In genomic region chr17:50469671-50470305, GRCh38 we compare ENCODE assay signal across 21 cellular contexts. TPM values are rescaled to one million over a fixed set of nuclear protein-coding genes. Genes with fewer than 3 reads are reported as not detected.
DNase-seq lines count a peak whose midpoint lies in the region; ATAC-seq and TF ChIP-seq lines count a peak whose summit lies in the region.
"Had no signal": no experiment of that assay in that cellular context is flagged by ENCODE, and none has a peak within 500 bp of the region (broad histone marks: within the 10 kb centered on the region; RNA-seq: fewer than 3 reads in every experiment).

No MANE protein-coding gene starts in this region.

- WGBS in mammary epithelial cell (ENCODE audit: low coverage, missing lambda C conversion rate): 37% methylated on average over 7 of the region's 19 CpGs

- H3K79me2 ChIP-seq in mammary epithelial cell (ENCODE audit: insufficient read depth, low read length): no peaks in the 10 kb centered on the region

- H3K27me3 ChIP-seq in mammary epithelial cell (ENCODE audit: insufficient read depth, low read length) (peaks cover 4% of the 10 kb centered on the region), skeletal muscle satellite cell (ENCODE audit: control insufficient read depth, insufficient read depth, low read length) (peaks cover 41% of the 10 kb centered on the region)
- H3K27me3 ChIP-seq: vagina had no signal

- CTCF ChIA-PET in mammary epithelial cell (lab: Charles Lee; ENCODE audit: low non-redundant PET): no interaction called here

- H4K20me1 ChIP-seq in mammary epithelial cell (ENCODE audit: insufficient read depth, low read length): no peaks in the 10 kb centered on the region

- dilution Hi-C loops in mammary epithelial cell (cut with HindIII; ENCODE audit: low sequenced_read_pairs): loop anchor here (5.0 kb wide), 3 partner anchors 48 to 123 kb away; partner anchors contain the start of gene LRRC59

- TF ChIP-seq CTCF in GM10266 (IDR thresholded peaks at IDR 0.05; ENCODE audit: control insufficient read depth, insufficient read depth, low read depth, missing control alignments): no peak
- no peak for TF ChIP-seq CTCF in mammary epithelial cell (conservative IDR thresholded peaks at IDR 0.05 in 1 of 2, IDR thresholded peaks at IDR 0.05 in 1 of 2; ENCODE audit: extremely low read depth in 1 of 2, insufficient read depth in 1 of 2, low read depth in 1 of 2, low read length in 2 of 2)
- TF ChIP-seq CTCF in mucosa of descending colon (IDR thresholded peaks at IDR 0.05): no peak

- H3K9ac ChIP-seq in mammary epithelial cell (ENCODE audit: insufficient read depth, low read length) (no peak overlapping the region), skeletal muscle satellite cell (ENCODE audit: low read depth, low read length) (no peak overlapping the region)

- intact Hi-C loops in mammary epithelial cell (cut with micrococcal nuclease): no loop called here
- intact Hi-C loops in mucosa of descending colon (cut with DNase I, micrococcal nuclease): no loop called here

- H2AFZ ChIP-seq in mammary epithelial cell (ENCODE audit: low read depth, low read length): no peak overlapping the region

- H3K27ac ChIP-seq in mammary epithelial cell (ENCODE audit: insufficient read depth, low read depth, low read length): no peak overlapping the region
- H3K27ac ChIP-seq: C4-2B had no signal

- H3K4me2 ChIP-seq in mammary epithelial cell (ENCODE audit: insufficient read depth, low read depth, low read length) (peak overlapping the region; percentile 61), skeletal muscle satellite cell (ENCODE audit: low read length) (peak overlapping the region; percentile 73)

- peaks cover 21% of the 10 kb centered on the region for H3K4me1 ChIP-seq in mammary epithelial cell (ENCODE audit: insufficient read depth, low read length)
- peaks cover 41% of the 10 kb centered on the region for H3K4me1 ChIP-seq in mucosa of descending colon (ENCODE audit: low read depth)
- peaks cover 11% of the 10 kb centered on the region for H3K4me1 ChIP-seq in skeletal muscle satellite cell (ENCODE audit: control insufficient read depth, insufficient read depth, low read length)

- in situ Hi-C loops in mammary epithelial cell (cut with MboI; ENCODE audit: low sequenced_read_pairs in 2 of 2): no loop called here

- peak; percentile 26 for DNase-seq in GM10266 (ENCODE audit: extremely low spot score)
- no peak for DNase-seq in mammary epithelial cell
- peak in 2 of 3 donors; percentile 19 to 55 for DNase-seq in mucosa of descending colon
- DNase-seq in mesenteric fat pad (ENCODE audit: low spot score): no peak
- no peak for DNase-seq in NK-92 treated with Interleukin-12 subunit alpha and Interleukin-12 subunit beta, amount 100 ng/mL, for 24 hours (lab: John Stamatoyannopoulos, UW)
- DNase-seq: ACHN; activated CD4-positive, alpha-beta T cell treated with anti-CD3 and anti-CD28 coated beads for 48 hours; activated CD8-positive, alpha-beta memory T cell treated with anti-CD3 and anti-CD28 coated beads, Interleukin-2, amount 10 ng/mL, durations not matched to agents 7 days and 5 days; NCI-H187; stimulated activated CD4-positive, alpha-beta T cell treated with anti-CD3 and anti-CD28 coated beads, Interleukin-12 subunit alpha, Interleukin-12 subunit beta, amount 100 ng/mL, for 4 hours; stimulated activated CD8-positive, alpha-beta memory T cell treated with anti-CD3 and anti-CD28 coated beads, Interleukin-4, amount 100 ng/mL, for 48 hours had no signal

- H3K36me3 ChIP-seq in mammary epithelial cell (ENCODE audit: insufficient read depth, low read length) (no peaks in the 10 kb centered on the region), mucosa of descending colon (ENCODE audit: low read depth) (no peaks in the 10 kb centered on the region), skeletal muscle satellite cell (ENCODE audit: insufficient read depth, low read length) (no peaks in the 10 kb centered on the region)

- no peaks in the 10 kb centered on the region for H3K9me3 ChIP-seq in mammary epithelial cell (replicated peaks; ENCODE audit: insufficient read depth, low read length)
- H3K9me3 ChIP-seq in mucosa of descending colon: no peaks in the 10 kb centered on the region
- no peaks in the 10 kb centered on the region for H3K9me3 ChIP-seq in skeletal muscle satellite cell (replicated peaks; ENCODE audit: low read length)
- H3K9me3 ChIP-seq: vagina had no signal

- no TSS peak for BruUV-seq in mammary epithelial cell (replicated peaks; lab: Mats Ljungman, UMichigan)

- H3K4me3 ChIP-seq in mammary epithelial cell (replicated peaks in 1 of 3; ENCODE audit: insufficient read depth in 1 of 3, low read depth in 2 of 3, low read length in 3 of 3) (no peak overlapping the region), mucosa of descending colon (no peak overlapping the region), skeletal muscle satellite cell (ENCODE audit: low read length) (no peak overlapping the region)
- H3K4me3 ChIP-seq: K562 had no signal

- ATAC-seq in mucosa of descending colon: no peak
- no peak for ATAC-seq in GM21576 (IDR thresholded peaks at IDR 0.05; ENCODE audit: unreplicated experiment)
- no peak for ATAC-seq in GM18873 (IDR thresholded peaks at IDR 0.05; ENCODE audit: low FRiP score, unreplicated experiment)
- ATAC-seq: K562 had no signal

RNA-seq across cellular contexts. Expression of gene CHAD, which starts 1.1 kb away (rescaled TPM):
- not detected for total RNA-seq in mammary epithelial cell
- polyA plus RNA-seq in mammary epithelial cell: not detected
- polyA minus RNA-seq in mammary epithelial cell: not detected
- 10 to 100 TPM in 1 of 3 donors, 1 to 10 TPM in 2; 4.6 to 15.3 (median 5.8) TPM for total RNA-seq in mucosa of descending colon
- not detected in 2 replicates for total RNA-seq in skeletal muscle satellite cell (2012; rRNA removed)
- 0.39 TPM for total RNA-seq in mesenteric fat pad
- total RNA-seq: activated CD8-positive, alpha-beta memory T cell treated with anti-CD3 and anti-CD28 coated beads, Interleukin-2, amount 10 ng/mL, durations not matched to agents 7 days and 5 days; dermis microvascular lymphatic vessel endothelial cell; K562; renal cortical epithelial cell; vagina had no signal
- polyA plus RNA-seq: K562, keratinocyte, neural cell had no signal

RNA-seq across cellular contexts. Expression of gene RSAD1, which starts 8.9 kb away (rescaled TPM):
- total RNA-seq in mammary epithelial cell: 10 to 100 TPM; 17.2 to 29.9 TPM
- 18.8 TPM for polyA plus RNA-seq in mammary epithelial cell
- polyA minus RNA-seq in mammary epithelial cell: 33.2 TPM
- 10 to 100 TPM; 35.9 to 38.2 (median 37.7) TPM for total RNA-seq in mucosa of descending colon
- 21.5 and 23.4 TPM in 2 replicates for total RNA-seq in skeletal muscle satellite cell (2012; rRNA removed)
- total RNA-seq in mesenteric fat pad: 35.1 TPM

RNA-seq across cellular contexts. Expression of gene MYCBPAP, which starts 38.5 kb away (rescaled TPM):
- total RNA-seq in mammary epithelial cell: 1 to 10 TPM in 1 of 2 donors, under 1 TPM in 1; 0.50 to 9.6 TPM
- 4.5 TPM for polyA plus RNA-seq in mammary epithelial cell
- polyA minus RNA-seq in mammary epithelial cell: not detected
- total RNA-seq in mucosa of descending colon: 1 to 10 TPM; 1.6 to 3.4 (median 2.4) TPM
- 0.44 and 0.51 TPM in 2 replicates for total RNA-seq in skeletal muscle satellite cell (2012; rRNA removed)
- total RNA-seq in mesenteric fat pad: 0.61 TPM
- total RNA-seq: K562, vagina had no signal
- polyA plus RNA-seq: K562 had no signal

RNA-seq across cellular contexts. Expression of gene ACSF2, which starts 43.8 kb away (rescaled TPM):
- total RNA-seq in mammary epithelial cell (10 to 100 TPM; 28.1 to 37.2 TPM), mucosa of descending colon (100 to 1,000 TPM in 1 of 3 donors, 10 to 100 TPM in 2; 79.7 to 246 (median 99.4) TPM), mesenteric fat pad (148 TPM)
- 28.9 TPM for polyA plus RNA-seq in mammary epithelial cell
- polyA minus RNA-seq in mammary epithelial cell: 22.8 TPM
- total RNA-seq in skeletal muscle satellite cell (2012; rRNA removed): 5.8 and 10.3 TPM in 2 replicates
- polyA plus RNA-seq: neural cell had no signal

Comparison
In these comparisons a context has a peak if more than half of its experiments do, and no peak if none do; other contexts are left out.
1. DNase-seq: peak in GM10266 (single experiment) and mucosa of descending colon (2 of 3); none in mammary epithelial cell (single experiment), mesenteric fat pad (single experiment) and NK-92 treated with Interleukin-12 subunit alpha and Interleukin-12 subunit beta, amount 100 ng/mL, for 24 hours (single experiment).